ENCODE assay signal across 13 cellular contexts in the genomic region with DNA sequence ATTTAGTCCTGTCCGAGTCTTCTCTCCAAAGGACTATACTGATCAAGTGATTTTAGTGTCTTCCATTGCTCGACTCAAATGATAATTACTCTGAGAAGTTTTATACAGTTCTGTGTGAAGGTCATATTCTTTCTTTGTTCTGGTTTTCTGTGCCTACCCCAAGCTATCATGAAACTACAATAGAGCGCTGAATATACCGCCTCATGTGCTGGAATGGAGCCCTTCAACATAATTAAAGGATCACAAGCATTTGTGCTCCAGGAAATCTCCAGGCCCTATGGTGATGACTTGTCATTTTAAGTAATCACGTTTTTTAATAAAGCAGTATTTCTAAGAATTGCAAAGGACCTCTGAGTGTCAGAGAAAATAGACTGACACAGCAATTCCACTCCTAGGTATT. TPM values are rescaled to one million over a fixed set of nuclear protein-coding genes. Genes with fewer than 3 reads are reported as not detected.
DNase-seq lines count a peak whose midpoint lies in the region; ATAC-seq and TF ChIP-seq lines count a peak whose summit lies in the region.
"Had no signal": no experiment of that assay in that cellular context is flagged by ENCODE, and none has a peak within 500 bp of the region (broad histone marks: within the 10 kb centered on the region; RNA-seq: fewer than 3 reads in every experiment).

No MANE protein-coding gene starts in this region.

- no peaks in the 10 kb centered on the region for H3K9me2 ChIP-seq in MM.1S (replicated peaks; ENCODE audit: insufficient read depth, low read length)

- peaks cover 1% of the 10 kb centered on the region for H3K36me3 Mint-ChIP-seq in activated CD4-positive, alpha-beta memory T cell treated with anti-CD3 and anti-CD28 coated beads for 36 hours
- H3K36me3 Mint-ChIP-seq: CD4-positive, CD25-positive, alpha-beta regulatory T cell had no signal

- POLR2A ChIA-PET in activated CD4-positive, alpha-beta memory T cell treated with anti-CD3 and anti-CD28 coated beads for 36 hours (lab: Charles Lee), result no interaction called here

- no peaks in the 10 kb centered on the region for H3K79me2 ChIP-seq in MM.1S (ENCODE audit: low read length)

- peak overlapping the region; percentile 95 for H3K27ac ChIP-seq in cingulate gyrus (ENCODE audit: low read depth, low read length)
- no peak overlapping the region for H3K27ac ChIP-seq in MM.1S (ENCODE audit: low read length)
- H3K27ac ChIP-seq: BLaER1 treated with 17β-estradiol and CSF1 and Interleukin-3, amounts not matched to agents 10 nM and 100 nM; GM23248 had no signal

- H3K27me3 ChIP-seq in MM.1S (replicated peaks; ENCODE audit: insufficient read depth, low read length), result no peaks in the 10 kb centered on the region
- H3K27me3 ChIP-seq: BLaER1 treated with 17β-estradiol and CSF1 and Interleukin-3, amounts not matched to agents 10 nM and 100 nM had no signal

- H2AFZ ChIP-seq in MM.1S (ENCODE audit: low read length), result no peak overlapping the region
- H2AFZ ChIP-seq: GM23248 had no signal

- no peaks in the 10 kb centered on the region for H3F3A ChIP-seq in MM.1S (ENCODE audit: insufficient read depth, low read length)

- no peaks in the 10 kb centered on the region for H3K4me1 ChIP-seq in MM.1S (ENCODE audit: low read length)
- H3K4me1 ChIP-seq: BLaER1 treated with 17β-estradiol and CSF1 and Interleukin-3, amounts not matched to agents 10 nM and 100 nM had no signal

- H3K9ac ChIP-seq in MM.1S (ENCODE audit: low read length), result no peak overlapping the region
- H3K9ac ChIP-seq: BLaER1 treated with 17β-estradiol and CSF1 and Interleukin-3, amounts not matched to agents 10 nM and 100 nM; GM23248 had no signal

- no peak overlapping the region for H3K4me3 ChIP-seq in MM.1S (ENCODE audit: low read length)
- H3K4me3 ChIP-seq: BLaER1 treated with 17β-estradiol and CSF1 and Interleukin-3, amounts not matched to agents 10 nM and 100 nM; GM23248 had no signal

- H3K9me3 ChIP-seq in MM.1S (replicated peaks; ENCODE audit: insufficient read depth, low read length), result no peaks in the 10 kb centered on the region

- no peak overlapping the region for H3K4me2 ChIP-seq in MM.1S (ENCODE audit: low read depth, low read length)
- H3K4me2 ChIP-seq: BLaER1 treated with 17β-estradiol and CSF1 and Interleukin-3, amounts not matched to agents 10 nM and 100 nM had no signal

- no peak for TF ChIP-seq CTCF in MM.1S (IDR thresholded peaks at IDR 0.05; ENCODE audit: low read length)

- no peak overlapping the region for H3K4me3 Mint-ChIP-seq in activated CD4-positive, alpha-beta memory T cell treated with anti-CD3 and anti-CD28 coated beads for 36 hours
- H3K4me3 Mint-ChIP-seq: CD4-positive, CD25-positive, alpha-beta regulatory T cell had no signal

- no peaks in the 10 kb centered on the region for H3K36me3 ChIP-seq in MM.1S (replicated peaks; ENCODE audit: insufficient read depth, low read length)
- H3K36me3 ChIP-seq: BLaER1 treated with 17β-estradiol and CSF1 and Interleukin-3, amounts not matched to agents 10 nM and 100 nM had no signal

- no peak for ATAC-seq in HG02973 (IDR thresholded peaks at IDR 0.05; ENCODE audit: unreplicated experiment)
- ATAC-seq: HCT116 had no signal

- no peaks in the 10 kb centered on the region for H4K20me1 ChIP-seq in MM.1S (ENCODE audit: insufficient read depth, low read length)
- H4K20me1 ChIP-seq: BLaER1 treated with 17β-estradiol and CSF1 and Interleukin-3, amounts not matched to agents 10 nM and 100 nM had no signal

- DNase-seq in Ammon's horn (ENCODE audit: low spot score) (peak; percentile 43), midbrain (lab: John Stamatoyannopoulos, UW) (peak; percentile 67), superior temporal gyrus (ENCODE audit: extremely low spot score) (peak; percentile 82), MM.1S (no peak)
- DNase-seq in activated CD4-positive, alpha-beta memory T cell treated with anti-CD3 and anti-CD28 coated beads for 36 hours, result no peak
- DNase-seq: 8988T; AML-193; CD4-positive, CD25-positive, alpha-beta regulatory T cell; GM23248 had no signal

- no peaks in the 10 kb centered on the region for H3K4me1 Mint-ChIP-seq in activated CD4-positive, alpha-beta memory T cell treated with anti-CD3 and anti-CD28 coated beads for 36 hours (ENCODE audit: low read depth)
- H3K4me1 Mint-ChIP-seq: CD4-positive, CD25-positive, alpha-beta regulatory T cell had no signal

- intact Hi-C loops in activated CD4-positive, alpha-beta memory T cell treated with anti-CD3 and anti-CD28 coated beads for 36 hours (cut with micrococcal nuclease), result no loop called here

- H3K9me3 Mint-ChIP-seq in activated CD4-positive, alpha-beta memory T cell treated with anti-CD3 and anti-CD28 coated beads for 36 hours, result peaks cover 19% of the 10 kb centered on the region

- no peak overlapping the region for H3K27ac Mint-ChIP-seq in activated CD4-positive, alpha-beta memory T cell treated with anti-CD3 and anti-CD28 coated beads for 36 hours
- H3K27ac Mint-ChIP-seq: CD4-positive, CD25-positive, alpha-beta regulatory T cell had no signal

- CTCF ChIA-PET in activated CD4-positive, alpha-beta memory T cell treated with anti-CD3 and anti-CD28 coated beads for 36 hours (lab: Charles Lee), result interaction anchor here (1.0 kb wide), 1 partner anchor 28 kb away, joined by 3 read pairs; no protein-coding TSS in a partner anchor

- peaks cover 5% of the 10 kb centered on the region for H3K27me3 Mint-ChIP-seq in activated CD4-positive, alpha-beta memory T cell treated with anti-CD3 and anti-CD28 coated beads for 36 hours
- H3K27me3 Mint-ChIP-seq: CD4-positive, CD25-positive, alpha-beta regulatory T cell had no signal

RNA-seq across cellular contexts. Expression of a gene that starts 10.9 kb away (rescaled TPM):
- total RNA-seq in activated CD4-positive, alpha-beta memory T cell treated with anti-CD3 and anti-CD28 coated beads for 36 hours, result 1 to 10 TPM; 5.1 to 6.7 TPM

Comparison
In these comparisons a context has a peak if more than half of its experiments do, and no peak if none do; other contexts are left out.
1. DNase-seq: peak in Ammon's horn (single experiment), midbrain (single experiment) and superior temporal gyrus (single experiment); none in activated CD4-positive, alpha-beta memory T cell treated with anti-CD3 and anti-CD28 coated beads for 36 hours (single experiment) and MM.1S (single experiment).